18 cellular contexts compared by ENCODE assay signal in the genomic region with DNA sequence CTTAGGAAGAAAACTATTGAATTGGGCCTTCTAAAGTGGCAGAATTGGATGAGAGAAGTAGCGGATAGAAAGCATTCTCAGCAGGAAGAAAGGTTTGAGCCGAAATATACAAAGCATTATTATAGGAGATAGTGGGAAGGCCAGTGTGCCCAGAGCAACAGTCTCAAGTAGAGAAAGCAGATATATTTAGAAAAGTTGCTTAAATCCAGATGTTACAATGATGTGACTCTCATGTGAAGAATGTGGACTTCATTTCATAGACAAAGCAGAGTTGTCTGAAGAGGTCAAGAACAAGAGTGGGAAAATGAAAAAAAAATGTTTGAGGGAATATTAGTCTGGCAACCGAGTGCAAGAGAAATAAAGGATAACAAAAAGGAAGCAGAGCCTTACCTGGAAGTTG.
DNase-seq lines count a peak whose midpoint lies in the region; ATAC-seq and TF ChIP-seq lines count a peak whose summit lies in the region.
"Had no signal": no experiment of that assay in that cellular context is flagged by ENCODE, and none has a peak within 500 bp of the region (broad histone marks: within the 10 kb centered on the region; RNA-seq: fewer than 3 reads in every experiment).

No MANE protein-coding gene starts in this region.

- intact Hi-C loops in sciatic nerve (cut with DNase I): no loop called here

- peak; percentile 84 for ATAC-seq in sciatic nerve
- ATAC-seq in GM21529 (IDR thresholded peaks at IDR 0.05; ENCODE audit: unreplicated experiment): no peak
- ATAC-seq: A549; activated naive CD4-positive, alpha-beta T cell treated with anti-CD3 and anti-CD28 coated beads, Interleukin-2, amount 50 U/mL, for 72 hours; left lobe of liver had no signal

- no peak for TF ChIP-seq CTCF in fibroblast of mammary gland (conservative IDR thresholded peaks at IDR 0.05; ENCODE audit: control insufficient read depth, insufficient read depth, low read depth, low read length)

- DNase-seq in AG08395 (ENCODE audit: low spot score): peak; percentile 45
- peak; percentile 71 for DNase-seq in RPMI7951 (ENCODE audit: low read depth)
- DNase-seq in fibroblast of mammary gland (ENCODE audit: low read depth): peak; percentile 71
- DNase-seq in sciatic nerve (ENCODE audit: low spot score): no peak
- no peak for DNase-seq in activated CD8-positive, alpha-beta memory T cell treated with anti-CD3 and anti-CD28 coated beads, Interleukin-2, amount 50 U/mL, for 4 hours
- DNase-seq in NCI-H2196 (lab: John Stamatoyannopoulos, UW; ENCODE audit: unreplicated experiment): no peak
- no peak for DNase-seq in AML-193 (lab: John Stamatoyannopoulos, UW)
- DNase-seq: activated CD4-positive, alpha-beta T cell treated with anti-CD3 and anti-CD28 coated beads, Interleukin-2, amount 50 U/mL, for 4 hours; activated T-cell treated with anti-CD3 and anti-CD28 coated beads, Interleukin-2, amount 50 U/mL, for 1 hour; effector CD4-positive, alpha-beta T cell; MM.1S; NCI-H187; NCI-H446 had no signal

- H3K4me3 ChIP-seq in fibroblast of mammary gland (ENCODE audit: control insufficient read depth, low read depth, low read length): no peak overlapping the region
- H3K4me3 ChIP-seq: A549, skin epidermis had no signal

Comparison
In these comparisons a context has a peak if more than half of its experiments do, and no peak if none do; other contexts are left out.
1. DNase-seq: peak in AG08395 (single experiment), RPMI7951 (single experiment) and fibroblast of mammary gland (single experiment); none in sciatic nerve (single experiment), activated CD8-positive, alpha-beta memory T cell treated with anti-CD3 and anti-CD28 coated beads, Interleukin-2, amount 50 U/mL, for 4 hours (single experiment), NCI-H2196 (single experiment) and AML-193 (0 of 2).